Comparison of ENCODE assay signal across 35 cellular contexts in genomic region chr12:70880744-70881143, GRCh38. TPM values are rescaled to one million over a fixed set of nuclear protein-coding genes. Genes with fewer than 3 reads are reported as not detected.
"Had no signal": no experiment of that assay in that cellular context is flagged by ENCODE, and none has a peak within 500 bp of the region (broad histone marks: within the 10 kb centered on the region; RNA-seq: fewer than 3 reads in every experiment).

No MANE protein-coding gene starts in this region.

- ATAC-seq: activated CD8-positive, alpha-beta T cell treated with anti-CD3 and anti-CD28 coated beads for 36 hours; activated naive CD8-positive, alpha-beta T cell treated with anti-CD3 and anti-CD28 coated beads, Interleukin-2, amount 50 U/mL, for 24 hours; activated T-cell treated with anti-CD3 and anti-CD28 coated beads, Interleukin-2, amount 50 U/mL, for 4 hours; activated T-cell treated with anti-CD3 and anti-CD28 coated beads, Interleukin-2, amount 50 U/mL, for 72 hours; activated T-helper 17 cell treated with anti-CD3 and anti-CD28 coated beads, Interleukin-2, amount 50 U/mL, for 72 hours had no signal

- H3K36me3 ChIP-seq: ascending aorta, cardiac muscle cell had no signal

- H3K27ac ChIP-seq: ascending aorta, cardiac muscle cell, VCaP had no signal

- H3K4me1 ChIP-seq: ascending aorta had no signal

- H3K27me3 ChIP-seq: ascending aorta, cardiac muscle cell had no signal

- FAIRE-seq: bronchial epithelial cell, TTC549 had no signal

- DNase-seq: activated B cell treated with CpG ODN at 0.5 μM for 24 hours; activated CD4-positive, alpha-beta memory T cell treated with anti-CD3 and anti-CD28 coated beads for 36 hours; activated CD4-positive, alpha-beta T cell treated with anti-CD3 and anti-CD28 coated beads for 4 hours; activated CD4-positive, alpha-beta T cell treated with anti-CD3 and anti-CD28 coated beads, Interleukin-2, amount 10 ng/mL, durations not matched to agents 24 days and 14 days; activated CD4-positive, alpha-beta T cell treated with anti-CD3 and anti-CD28 coated beads, Interleukin-2, amount 50 U/mL, for 1 hour; activated CD4-positive, alpha-beta T cell treated with anti-CD3 and anti-CD28 coated beads, Interleukin-2, amount 50 U/mL, for 4 hours; activated CD4-positive, CD25-positive, alpha-beta regulatory T cell treated with anti-CD3 and anti-CD28 coated beads, Interleukin-2, amount 50 U/mL, for 72 hours; activated CD8-positive, alpha-beta memory T cell treated with anti-CD3 and anti-CD28 coated beads, Interleukin-2, amount 50 U/mL, for 4 hours; activated CD8-positive, alpha-beta T cell treated with anti-CD3 and anti-CD28 coated beads for 36 hours; activated effector memory CD4-positive, alpha-beta T cell treated with anti-CD3 and anti-CD28 coated beads, Interleukin-2, amount 50 U/mL, for 16 hours; activated gamma-delta T cell treated with Interleukin-2 at 50 U/mL for 16 hours; activated naive CD4-positive, alpha-beta T cell; activated naive CD4-positive, alpha-beta T cell treated with anti-CD3 and anti-CD28 coated beads for 36 hours; activated naive CD8-positive, alpha-beta T cell treated with anti-CD3 and anti-CD28 coated beads, Interleukin-2, amount 10 ng/mL, durations not matched to agents 7 days and 5 days; activated naive CD8-positive, alpha-beta T cell treated with anti-CD3 and anti-CD28 coated beads, Interleukin-2, amount 50 U/mL, for 24 hours; activated T-cell treated with anti-CD3 and anti-CD28 coated beads for 4 hours; activated T-cell treated with anti-CD3 and anti-CD28 coated beads, Interleukin-2, amount 50 U/mL, for 1 hour; activated T-cell treated with anti-CD3 and anti-CD28 coated beads, Interleukin-2, amount 50 U/mL, for 4 hours; activated T-cell treated with anti-CD3 and anti-CD28 coated beads, Interleukin-2, amount 50 U/mL, for 72 hours; amygdala; anterior cingulate cortex; caudate nucleus; cerebellar nuclear complex; T-helper 1 cell; T-helper 2 cell; T-helper 9 cell had no signal

- H3K9me3 ChIP-seq: ascending aorta had no signal

- H3K4me3 ChIP-seq: ascending aorta, cardiac muscle cell had no signal

RNA-seq across cellular contexts. Expression of gene PTPRR, which starts 39.8 kb away (rescaled TPM):
- total RNA-seq: activated B cell treated with CpG ODN at 0.5 μM for 24 hours; activated CD4-positive, alpha-beta memory T cell treated with anti-CD3 and anti-CD28 coated beads for 36 hours; activated CD4-positive, alpha-beta T cell treated with anti-CD3 and anti-CD28 coated beads, Interleukin-2, amount 10 ng/mL, durations not matched to agents 24 days and 14 days; activated CD8-positive, alpha-beta memory T cell treated with anti-CD3 and anti-CD28 coated beads for 36 hours; activated CD8-positive, alpha-beta T cell treated with anti-CD3 and anti-CD28 coated beads for 36 hours; activated naive CD4-positive, alpha-beta T cell treated with anti-CD3 and anti-CD28 coated beads for 36 hours; activated naive CD8-positive, alpha-beta T cell treated with anti-CD3 and anti-CD28 coated beads, Interleukin-2, amount 10 ng/mL, durations not matched to agents 7 days and 5 days; activated T-cell treated with anti-CD3 and anti-CD28 coated beads, Interleukin-2, amount 50 U/mL, for 4 hours; activated T-cell treated with anti-CD3 and anti-CD28 coated beads, Interleukin-2, amount 50 U/mL, for 72 hours; activated T-helper 1 cell treated with anti-CD3 and anti-CD28 coated beads, Interleukin-12 subunit alpha, Interleukin-12 subunit beta, Interleukin-2, Interleukin-4 antibody, amounts not matched to agents 30 ng/mL and 10 ng/mL and 1 ng/mL, durations not matched to agents 14 hours and 24 hours and 36 hours; activated T-helper 17 cell treated with anti-CD3 and anti-CD28 coated beads, Interleukin-2, amount 50 U/mL, for 72 hours; ascending aorta; cardiac muscle cell; chondrocyte had no signal
- polyA plus RNA-seq: cardiac muscle cell had no signal
